ENCODE assay signal across 30 cellular contexts in the genomic region with DNA sequence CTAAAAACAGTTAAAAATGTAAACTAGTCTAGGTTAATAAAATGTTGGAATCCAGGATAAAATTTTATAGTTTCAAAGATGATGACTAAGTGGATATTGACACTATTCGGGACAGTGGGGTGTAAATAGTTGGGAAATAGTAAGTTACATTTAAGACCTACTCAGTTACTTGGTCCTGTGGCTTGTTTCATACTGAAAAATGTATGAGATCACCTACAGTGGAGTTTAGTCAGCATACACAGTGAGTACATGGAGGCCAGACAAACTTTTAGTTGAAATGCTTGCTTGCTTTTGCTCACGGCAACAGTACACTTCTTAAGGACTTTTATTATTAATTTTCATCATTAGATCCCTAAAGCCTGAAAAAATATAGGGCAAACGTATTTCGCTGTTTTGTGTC. TPM values are rescaled to one million over a fixed set of nuclear protein-coding genes. Genes with fewer than 3 reads are reported as not detected.
A peak's percentile ranks its signal among the peaks of the same experiment; 100 is the strongest.
DNase-seq lines count a peak whose midpoint lies in the region; ATAC-seq, FAIRE-seq and TF ChIP-seq lines count a peak whose summit lies in the region.
"Had no signal": no experiment of that assay in that cellular context is flagged by ENCODE, and none has a peak within 500 bp of the region (broad histone marks: within the 10 kb centered on the region; RNA-seq: fewer than 3 reads in every experiment).

No MANE protein-coding gene starts in this region.

- no peak overlapping the region for H3K27ac Mint-ChIP-seq in activated CD8-positive, alpha-beta T cell treated with anti-CD3 and anti-CD28 coated beads for 36 hours
- no peak overlapping the region for H3K27ac Mint-ChIP-seq in activated CD8-positive, alpha-beta T cell treated with anti-CD3 and anti-CD28 coated beads, Interleukin-2, amount 10 ng/mL, durations not matched to agents 7 days and 5 days
- peak overlapping the region; percentile 54 for H3K27ac Mint-ChIP-seq in stimulated activated effector memory CD8-positive, alpha-beta T cell treated with anti-CD3 and anti-CD28 coated beads, Interleukin-12 subunit alpha, Interleukin-12 subunit beta, amount 100 ng/mL, for 72 hours
- H3K27ac Mint-ChIP-seq: T-helper 1 cell treated with Interleukin-12 subunit alpha and Interleukin-12 subunit beta and Interleukin-4 antibody, amounts not matched to agents 30 μg/mL and 1 μg/mL, for 36 hours had no signal

- H3K4me3 ChIP-seq in RWPE2 (ENCODE audit: severe bottlenecking) (no peak overlapping the region), bronchial epithelial cell (ENCODE audit: low read depth, low read length) (no peak overlapping the region)
- no peak overlapping the region for H3K4me3 ChIP-seq in effector memory CD4-positive, alpha-beta T cell (ENCODE audit: insufficient read depth, low read depth, low read length, poor library complexity, severe bottlenecking)
- H3K4me3 ChIP-seq: ascending aorta, lower lobe of right lung, Peyer's patch, SJSA1, smooth muscle cell had no signal

- H3K4me3 Mint-ChIP-seq in activated CD8-positive, alpha-beta T cell treated with anti-CD3 and anti-CD28 coated beads for 36 hours = no peak overlapping the region
- no peak overlapping the region for H3K4me3 Mint-ChIP-seq in activated CD8-positive, alpha-beta T cell treated with anti-CD3 and anti-CD28 coated beads, Interleukin-2, amount 10 ng/mL, durations not matched to agents 7 days and 5 days
- H3K4me3 Mint-ChIP-seq in stimulated activated effector memory CD8-positive, alpha-beta T cell treated with anti-CD3 and anti-CD28 coated beads, Interleukin-12 subunit alpha, Interleukin-12 subunit beta, amount 100 ng/mL, for 72 hours = no peak overlapping the region
- H3K4me3 Mint-ChIP-seq: T-helper 1 cell treated with Interleukin-12 subunit alpha and Interleukin-12 subunit beta and Interleukin-4 antibody, amounts not matched to agents 30 μg/mL and 1 μg/mL, for 36 hours had no signal

- no peaks in the 10 kb centered on the region for H3K4me1 ChIP-seq in RWPE2 (ENCODE audit: insufficient read depth, poor library complexity, severe bottlenecking)
- peaks cover 4% of the 10 kb centered on the region for H3K4me1 ChIP-seq in effector memory CD4-positive, alpha-beta T cell (ENCODE audit: control insufficient read depth, insufficient read depth, low read length, poor library complexity, severe bottlenecking)
- H3K4me1 ChIP-seq: ascending aorta, BE2C, foreskin keratinocyte, SJSA1 had no signal

- H3K4me1 Mint-ChIP-seq in activated CD8-positive, alpha-beta T cell treated with anti-CD3 and anti-CD28 coated beads for 36 hours (ENCODE audit: low read depth) = peaks cover 41% of the 10 kb centered on the region
- H3K4me1 Mint-ChIP-seq in activated CD8-positive, alpha-beta T cell treated with anti-CD3 and anti-CD28 coated beads, Interleukin-2, amount 10 ng/mL, durations not matched to agents 7 days and 5 days (ENCODE audit: low read depth) = peaks cover 30% of the 10 kb centered on the region
- H3K4me1 Mint-ChIP-seq in stimulated activated effector memory CD8-positive, alpha-beta T cell treated with anti-CD3 and anti-CD28 coated beads, Interleukin-12 subunit alpha, Interleukin-12 subunit beta, amount 100 ng/mL, for 72 hours = peaks cover 33% of the 10 kb centered on the region

- no peak for DNase-seq in activated CD8-positive, alpha-beta T cell treated with anti-CD3 and anti-CD28 coated beads for 36 hours
- no peak for DNase-seq in activated CD8-positive, alpha-beta T cell treated with anti-CD3 and anti-CD28 coated beads, Interleukin-2, amount 10 ng/mL, durations not matched to agents 7 days and 5 days
- DNase-seq in RWPE2 (ENCODE audit: low spot score) (no peak), bronchial epithelial cell (ENCODE audit: low read depth) (peak; percentile 41), SW480 (ENCODE audit: low spot score) (no peak)
- no peak for DNase-seq in stimulated activated effector memory CD8-positive, alpha-beta T cell treated with anti-CD3 and anti-CD28 coated beads, Interleukin-12 subunit alpha, Interleukin-12 subunit beta, amount 100 ng/mL, for 72 hours (ENCODE audit: low spot score in 2 of 2)
- DNase-seq in effector memory CD4-positive, alpha-beta T cell = no peak
- DNase-seq: activated CD4-positive, alpha-beta T cell treated with anti-CD3 and anti-CD28 coated beads, Interleukin-2, amount 50 U/mL, for 48 hours; activated naive CD4-positive, alpha-beta T cell treated with Interleukin-2 at 50 U/mL for 16 hours; BE2C; Calu3; cerebellar nuclear complex; erythroblast; hypothalamus; islet precursor cell; lower lobe of right lung; NCI-H1105 treated with DMSO at 0.1 percent for 48 hours; Peyer's patch; stimulated activated naive CD4-positive, alpha-beta T cell had no signal

- no peak for FAIRE-seq in bronchial epithelial cell (lab: Jason Lieb, UNC)

- H3K9me3 Mint-ChIP-seq in activated CD8-positive, alpha-beta T cell treated with anti-CD3 and anti-CD28 coated beads for 36 hours = no peaks in the 10 kb centered on the region
- H3K9me3 Mint-ChIP-seq in activated CD8-positive, alpha-beta T cell treated with anti-CD3 and anti-CD28 coated beads, Interleukin-2, amount 10 ng/mL, durations not matched to agents 7 days and 5 days (ENCODE audit: insufficient read depth) = no peaks in the 10 kb centered on the region
- no peaks in the 10 kb centered on the region for H3K9me3 Mint-ChIP-seq in stimulated activated effector memory CD8-positive, alpha-beta T cell treated with anti-CD3 and anti-CD28 coated beads, Interleukin-12 subunit alpha, Interleukin-12 subunit beta, amount 100 ng/mL, for 72 hours
- H3K9me3 Mint-ChIP-seq: T-helper 1 cell treated with Interleukin-12 subunit alpha and Interleukin-12 subunit beta and Interleukin-4 antibody, amounts not matched to agents 30 μg/mL and 1 μg/mL, for 36 hours had no signal

- CTCF ChIA-PET in activated CD8-positive, alpha-beta T cell treated with anti-CD3 and anti-CD28 coated beads for 36 hours (lab: Charles Lee) = interaction anchor here (1.1 to 1.3 kb wide), 2 partner anchors 17 to 21 kb away, joined by 6 read pairs; partner anchors contain the start of genes TRIM22 and TRIM5
- CTCF ChIA-PET in activated CD8-positive, alpha-beta T cell treated with anti-CD3 and anti-CD28 coated beads, Interleukin-2, amount 10 ng/mL, durations not matched to agents 7 days and 5 days (lab: Charles Lee) = interaction anchor here (1.3 kb wide), 1 partner anchor 106 kb away, joined by 4 read pairs; no protein-coding TSS in a partner anchor

- no peak overlapping the region for H3K27ac ChIP-seq in RWPE2 (ENCODE audit: poor library complexity, severe bottlenecking)
- H3K27ac ChIP-seq in effector memory CD4-positive, alpha-beta T cell (ENCODE audit: insufficient read depth, low read length, poor library complexity, severe bottlenecking) = no peak overlapping the region
- H3K27ac ChIP-seq: ascending aorta, foreskin keratinocyte, lower lobe of right lung, Peyer's patch, SJSA1 had no signal

- peaks cover 65% of the 10 kb centered on the region for H3K36me3 Mint-ChIP-seq in activated CD8-positive, alpha-beta T cell treated with anti-CD3 and anti-CD28 coated beads for 36 hours (ENCODE audit: low read depth)
- peaks cover 77% of the 10 kb centered on the region for H3K36me3 Mint-ChIP-seq in activated CD8-positive, alpha-beta T cell treated with anti-CD3 and anti-CD28 coated beads, Interleukin-2, amount 10 ng/mL, durations not matched to agents 7 days and 5 days (ENCODE audit: low read depth)
- peaks cover 94% of the 10 kb centered on the region for H3K36me3 Mint-ChIP-seq in stimulated activated effector memory CD8-positive, alpha-beta T cell treated with anti-CD3 and anti-CD28 coated beads, Interleukin-12 subunit alpha, Interleukin-12 subunit beta, amount 100 ng/mL, for 72 hours

- no peak for TF ChIP-seq CTCF in activated CD8-positive, alpha-beta T cell treated with anti-CD3 and anti-CD28 coated beads for 36 hours (IDR thresholded peaks at IDR 0.05)
- TF ChIP-seq CTCF in RWPE2 (IDR thresholded peaks at IDR 0.05; ENCODE audit: poor library complexity, severe bottlenecking) (no peak), bronchial epithelial cell (IDR thresholded peaks at IDR 0.05; ENCODE audit: insufficient read depth, low read length, severe bottlenecking) (no peak)

- H3K9me3 ChIP-seq in RWPE2 (ENCODE audit: severe bottlenecking) = no peaks in the 10 kb centered on the region
- H3K9me3 ChIP-seq in effector memory CD4-positive, alpha-beta T cell (ENCODE audit: control insufficient read depth, low read length) = no peaks in the 10 kb centered on the region
- H3K9me3 ChIP-seq: ascending aorta, BE2C, lower lobe of right lung, Peyer's patch, SJSA1 had no signal

- intact Hi-C loops in activated CD8-positive, alpha-beta T cell treated with anti-CD3 and anti-CD28 coated beads for 36 hours (cut with micrococcal nuclease) = no loop called here

- H3K27me3 ChIP-seq in RWPE2 (ENCODE audit: insufficient read depth, poor library complexity, severe bottlenecking) (no peaks in the 10 kb centered on the region), bronchial epithelial cell (ENCODE audit: control insufficient read depth, insufficient read depth, low read length) (no peaks in the 10 kb centered on the region)
- no peaks in the 10 kb centered on the region for H3K27me3 ChIP-seq in effector memory CD4-positive, alpha-beta T cell (replicated peaks; ENCODE audit: control insufficient read depth, insufficient read depth, low read length, poor library complexity, severe bottlenecking)
- H3K27me3 ChIP-seq: ascending aorta, BE2C, foreskin keratinocyte, Peyer's patch, SJSA1 had no signal

- peak; percentile 63 for ATAC-seq in activated CD8-positive, alpha-beta T cell treated with anti-CD3 and anti-CD28 coated beads for 36 hours
- no peak for ATAC-seq in activated CD8-positive, alpha-beta T cell treated with anti-CD3 and anti-CD28 coated beads, Interleukin-2, amount 10 ng/mL, durations not matched to agents 7 days and 5 days
- ATAC-seq in RWPE2 (ENCODE audit: low read depth) (peak; percentile 31; the same call in 1 of the 3 replicates), GM19035 (IDR thresholded peaks at IDR 0.05; ENCODE audit: unreplicated experiment) (no peak)
- ATAC-seq in stimulated activated effector memory CD8-positive, alpha-beta T cell treated with anti-CD3 and anti-CD28 coated beads, Interleukin-12 subunit alpha, Interleukin-12 subunit beta, amount 100 ng/mL, for 72 hours = peak; percentile 90
- ATAC-seq: foreskin keratinocyte, lower lobe of right lung had no signal

- H3K36me3 ChIP-seq in RWPE2 (ENCODE audit: low read depth) = no peaks in the 10 kb centered on the region
- H3K36me3 ChIP-seq in bronchial epithelial cell (ENCODE audit: control insufficient read depth, insufficient read depth, low read length) = peaks cover 1% of the 10 kb centered on the region
- peaks cover 63% of the 10 kb centered on the region for H3K36me3 ChIP-seq in effector memory CD4-positive, alpha-beta T cell (ENCODE audit: control insufficient read depth, insufficient read depth, low read length)
- H3K36me3 ChIP-seq: BE2C had no signal

- no peaks in the 10 kb centered on the region for H3K27me3 Mint-ChIP-seq in activated CD8-positive, alpha-beta T cell treated with anti-CD3 and anti-CD28 coated beads for 36 hours
- H3K27me3 Mint-ChIP-seq in activated CD8-positive, alpha-beta T cell treated with anti-CD3 and anti-CD28 coated beads, Interleukin-2, amount 10 ng/mL, durations not matched to agents 7 days and 5 days (ENCODE audit: low read depth) = no peaks in the 10 kb centered on the region

- POLR2A ChIA-PET in activated CD8-positive, alpha-beta T cell treated with anti-CD3 and anti-CD28 coated beads for 36 hours (lab: Charles Lee) = interaction anchor here (1.0 to 1.8 kb wide), 2 partner anchors 15 to 21 kb away, joined by 4 to 5 read pairs; no protein-coding TSS in a partner anchor
- POLR2A ChIA-PET in activated CD8-positive, alpha-beta T cell treated with anti-CD3 and anti-CD28 coated beads, Interleukin-2, amount 10 ng/mL, durations not matched to agents 7 days and 5 days (lab: Charles Lee) = interaction anchor here (1.5 kb wide), 1 partner anchor 15 kb away, joined by 7 read pairs; no protein-coding TSS in a partner anchor

RNA-seq across cellular contexts. Expression of gene TRIM22, which starts 16.1 kb away (rescaled TPM):
- 100 to 1,000 TPM; 138 to 149 TPM for total RNA-seq in activated CD8-positive, alpha-beta T cell treated with anti-CD3 and anti-CD28 coated beads for 36 hours
- total RNA-seq in activated CD8-positive, alpha-beta T cell treated with anti-CD3 and anti-CD28 coated beads, Interleukin-2, amount 10 ng/mL, durations not matched to agents 7 days and 5 days = 100 to 1,000 TPM; 228 to 242 TPM
- total RNA-seq in bronchial epithelial cell = 11.1 and 28.3 TPM in 2 replicates

RNA-seq across cellular contexts. Expression of gene TRIM5, which starts 20.8 kb away (rescaled TPM):
- total RNA-seq in activated CD8-positive, alpha-beta T cell treated with anti-CD3 and anti-CD28 coated beads for 36 hours = 10 to 100 TPM; 21.5 TPM
- total RNA-seq in activated CD8-positive, alpha-beta T cell treated with anti-CD3 and anti-CD28 coated beads, Interleukin-2, amount 10 ng/mL, durations not matched to agents 7 days and 5 days = 10 to 100 TPM; 28.1 to 33.4 TPM
- total RNA-seq in bronchial epithelial cell = 24.8 and 32.9 TPM in 2 replicates

RNA-seq across cellular contexts. Expression of gene OR56B1, which starts 30.6 kb away (rescaled TPM):
- total RNA-seq in activated CD8-positive, alpha-beta T cell treated with anti-CD3 and anti-CD28 coated beads for 36 hours = under 1 TPM in 1 of 2 experiments, not detected in 1; 0.25 TPM
- under 1 TPM; 0.16 to 0.34 TPM for total RNA-seq in activated CD8-positive, alpha-beta T cell treated with anti-CD3 and anti-CD28 coated beads, Interleukin-2, amount 10 ng/mL, durations not matched to agents 7 days and 5 days
- not detected in 2 replicates for total RNA-seq in bronchial epithelial cell
- total RNA-seq: A172, ascending aorta, Calu3, Daoy, foreskin keratinocyte, lower lobe of right lung, mucosa of gallbladder, NCI-H460, Peyer's patch, pulmonary artery endothelial cell, SJSA1, smooth muscle cell had no signal

RNA-seq across cellular contexts. Expression of gene OR52N4, which starts 48.4 kb away (rescaled TPM):
- 1 to 10 TPM in 1 of 2 experiments, under 1 TPM in 1; 0.47 to 1.1 TPM for total RNA-seq in activated CD8-positive, alpha-beta T cell treated with anti-CD3 and anti-CD28 coated beads for 36 hours
- total RNA-seq in activated CD8-positive, alpha-beta T cell treated with anti-CD3 and anti-CD28 coated beads, Interleukin-2, amount 10 ng/mL, durations not matched to agents 7 days and 5 days = under 1 TPM; 0.63 to 0.71 TPM
- total RNA-seq in bronchial epithelial cell = not detected in 2 replicates
- total RNA-seq: A172, ascending aorta, Calu3, Daoy, foreskin keratinocyte, lower lobe of right lung, mucosa of gallbladder, NCI-H460, Peyer's patch, pulmonary artery endothelial cell, SJSA1 had no signal

Comparison
In these comparisons a context has a peak if more than half of its experiments do, and no peak if none do; other contexts are left out.
1. ATAC-seq: peak in activated CD8-positive, alpha-beta T cell treated with anti-CD3 and anti-CD28 coated beads for 36 hours (single experiment), RWPE2 (single experiment) and stimulated activated effector memory CD8-positive, alpha-beta T cell treated with anti-CD3 and anti-CD28 coated beads, Interleukin-12 subunit alpha, Interleukin-12 subunit beta, amount 100 ng/mL, for 72 hours (single experiment); none in activated CD8-positive, alpha-beta T cell treated with anti-CD3 and anti-CD28 coated beads, Interleukin-2, amount 10 ng/mL, durations not matched to agents 7 days and 5 days (single experiment) and GM19035 (single experiment).